ENCODE assay signal across 21 cellular contexts in the genomic region with DNA sequence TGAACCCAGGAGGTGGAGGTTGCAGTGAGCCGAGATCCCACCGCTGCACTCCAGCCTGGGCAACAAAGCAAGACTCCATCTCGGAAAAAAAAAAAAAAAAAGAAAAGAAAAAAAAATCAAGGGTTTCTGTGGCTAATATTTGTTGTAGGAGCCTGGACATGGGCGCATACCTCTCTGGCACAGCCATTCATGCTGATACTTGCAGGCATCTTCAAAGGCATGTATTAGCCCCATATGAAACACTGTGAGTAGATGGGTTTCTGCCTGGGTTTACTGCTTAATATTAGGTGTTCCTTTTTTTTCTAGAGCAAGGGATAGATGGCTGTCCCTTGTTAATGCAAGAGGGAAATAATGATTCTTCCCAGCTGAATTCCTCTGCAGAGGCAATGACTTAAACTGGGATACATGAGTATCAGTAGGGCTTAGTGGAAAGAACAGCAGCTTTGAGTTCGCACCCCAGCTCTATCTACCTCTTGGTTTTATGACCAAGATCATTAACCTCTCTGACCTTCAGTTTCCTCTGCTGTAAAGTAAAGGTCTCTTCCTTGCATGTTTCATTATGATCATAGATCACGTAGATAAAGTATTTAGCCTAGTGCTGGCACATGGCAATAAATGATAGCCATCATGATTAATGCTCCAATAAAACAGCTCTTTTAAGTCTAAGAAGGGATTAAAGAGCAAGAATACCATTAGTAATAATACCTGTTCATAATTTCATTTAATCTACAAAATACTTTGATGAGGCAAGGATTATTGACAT. TPM values are rescaled to one million over a fixed set of nuclear protein-coding genes. Genes with fewer than 3 reads are reported as not detected.
DNase-seq lines count a peak whose midpoint lies in the region; TF ChIP-seq lines count a peak whose summit lies in the region.
"Had no signal": no experiment of that assay in that cellular context is flagged by ENCODE, and none has a peak within 500 bp of the region (broad histone marks: within the 10 kb centered on the region; RNA-seq: fewer than 3 reads in every experiment).

No MANE protein-coding gene starts in this region.

- TF ChIP-seq CTCF in epithelial cell of esophagus (IDR thresholded peaks at IDR 0.05; ENCODE audit: insufficient read depth, low read depth, low read length, missing control alignments) (no peak), GM20000 (IDR thresholded peaks at IDR 0.05; ENCODE audit: extremely low read depth, missing control alignments) (no peak)

- no peaks in the 10 kb centered on the region for H3K36me3 ChIP-seq in thymus (ENCODE audit: control insufficient read depth, insufficient read depth)
- H3K36me3 ChIP-seq: BE2C had no signal

- H3K4me3 ChIP-seq in epithelial cell of esophagus (ENCODE audit: low read length) (no peak overlapping the region), thymus (ENCODE audit: low read length) (no peak overlapping the region)
- H3K4me3 ChIP-seq: GM23338, PC-9, SJSA1 had no signal

- CTCF ChIA-PET in HEK293T (lab: Yijun Ruan, JAX), result no interaction called here

- no peaks in the 10 kb centered on the region for H3K27me3 Mint-ChIP-seq in T-helper 2 cell treated with Interferon-gamma antibody and Interleukin-4, amounts not matched to agents 5 μg/mL and 100 μg/mL, for 36 hours (ENCODE audit: low read depth)

- POLR2A ChIA-PET in HEK293T (lab: Yijun Ruan, JAX), result interaction anchor here (1.1 kb wide), 1 partner anchor 9 kb away, joined by 3 read pairs; no protein-coding TSS in a partner anchor

- H3K4me1 ChIP-seq in thymus (ENCODE audit: control insufficient read depth, insufficient read depth, low read length), result peaks cover 33% of the 10 kb centered on the region
- H3K4me1 ChIP-seq: BE2C had no signal

- in situ Hi-C loops in G401 (cut with HindIII; ENCODE audit: low sequenced_read_pairs), result no loop called here

- peaks cover 37% of the 10 kb centered on the region for H3K4me1 Mint-ChIP-seq in T-helper 2 cell treated with Interferon-gamma antibody and Interleukin-4, amounts not matched to agents 5 μg/mL and 100 μg/mL, for 36 hours (ENCODE audit: low read depth)

- DNase-seq in T-helper 2 cell treated with Interferon-gamma antibody and Interleukin-4, amounts not matched to agents 5 μg/mL and 100 μg/mL, for 36 hours (ENCODE audit: low spot score), result no peak
- DNase-seq in T-helper 2 cell, result no peak
- DNase-seq in HEK293T (ENCODE audit: extremely low spot score), result no peak
- DNase-seq in epithelial cell of esophagus (ENCODE audit: low read depth), result peak; percentile 59
- no peak for DNase-seq in G401 (ENCODE audit: low spot score)
- no peak for DNase-seq in GM20000 (ENCODE audit: low spot score)
- DNase-seq: 8988T, ACHN, BE2C, DMS153, DND-41, H9, Karpas-422, NCI-H2029, NCI-H446, NCI-H524 treated with DMSO at 0.1 percent for 48 hours, NCI-H774, PC-9 had no signal

- WGBS in thymus, result 96% methylated on average over 6 of the region's 6 CpGs

- H3K27ac Mint-ChIP-seq in T-helper 2 cell treated with Interferon-gamma antibody and Interleukin-4, amounts not matched to agents 5 μg/mL and 100 μg/mL, for 36 hours, result peak overlapping the region; percentile 52
- H3K27ac Mint-ChIP-seq: GM23338 had no signal

- no peak overlapping the region for H3K4me3 Mint-ChIP-seq in T-helper 2 cell treated with Interferon-gamma antibody and Interleukin-4, amounts not matched to agents 5 μg/mL and 100 μg/mL, for 36 hours
- H3K4me3 Mint-ChIP-seq: GM23338, H9 had no signal

- no peaks in the 10 kb centered on the region for H3K9me3 Mint-ChIP-seq in T-helper 2 cell treated with Interferon-gamma antibody and Interleukin-4, amounts not matched to agents 5 μg/mL and 100 μg/mL, for 36 hours
- H3K9me3 Mint-ChIP-seq: GM23338, H9 had no signal

- H3K9me3 ChIP-seq in thymus (ENCODE audit: control insufficient read depth), result peaks cover 1% of the 10 kb centered on the region
- H3K9me3 ChIP-seq: BE2C had no signal

- H3K36me3 Mint-ChIP-seq in T-helper 2 cell treated with Interferon-gamma antibody and Interleukin-4, amounts not matched to agents 5 μg/mL and 100 μg/mL, for 36 hours (ENCODE audit: low read depth), result no peaks in the 10 kb centered on the region

- peak overlapping the region; percentile 31 for H3K27ac ChIP-seq in thymus (ENCODE audit: low read depth)
- H3K27ac ChIP-seq: PC-9, SJSA1 had no signal

- H3K27me3 ChIP-seq in thymus (ENCODE audit: control insufficient read depth, insufficient read depth), result no peaks in the 10 kb centered on the region
- H3K27me3 ChIP-seq: BE2C, SJSA1 had no signal

TF ChIP-seq in HEK293T, 16 proteins besides CTCF, POLR2A, EP300 and RAD21:
- TF ChIP-seq, protein P1, sequence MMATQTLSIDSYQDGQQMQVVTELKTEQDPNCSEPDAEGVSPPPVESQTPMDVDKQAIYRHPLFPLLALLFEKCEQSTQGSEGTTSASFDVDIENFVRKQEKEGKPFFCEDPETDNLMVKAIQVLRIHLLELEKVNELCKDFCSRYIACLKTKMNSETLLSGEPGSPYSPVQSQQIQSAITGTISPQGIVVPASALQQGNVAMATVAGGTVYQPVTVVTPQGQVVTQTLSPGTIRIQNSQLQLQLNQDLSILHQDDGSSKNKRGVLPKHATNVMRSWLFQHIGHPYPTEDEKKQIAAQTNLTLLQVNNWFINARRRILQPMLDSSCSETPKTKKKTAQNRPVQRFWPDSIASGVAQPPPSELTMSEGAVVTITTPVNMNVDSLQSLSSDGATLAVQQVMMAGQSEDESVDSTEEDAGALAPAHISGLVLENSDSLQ (IDR thresholded peaks at IDR 0.05), result peak; percentile 65
- TF ChIP-seq FOXK2 (IDR thresholded peaks at IDR 0.05) (no peak), TARDBP (IDR thresholded peaks at IDR 0.05) (no peak)

RNA-seq across cellular contexts. Expression of a gene that starts 4.5 kb away (rescaled TPM):
- 59.4 TPM for polyA plus RNA-seq in thymus
- 119 and 148 TPM in 2 replicates for total RNA-seq in G401 (2014; rRNA removed; shearing (Covaris generic))
